Comparison of ENCODE assay signal across 1 cellular context in genomic region chr3:51977449-51978142, GRCh38.
TF ChIP-seq lines count a peak whose summit lies in the region.

No MANE protein-coding gene starts in this region.

TF ChIP-seq in SK-N-SH, 30 proteins besides CTCF, POLR2A, EP300 and RAD21 (continued from another document):
- no peak for TF ChIP-seq REST (IDR thresholded peaks at IDR 0.05; ENCODE audit: low read depth, low read length)
- TF ChIP-seq RXRA (IDR thresholded peaks at IDR 0.05; ENCODE audit: borderline replicate concordance, low read depth): no peak
